ENCODE assay signal across 8 cellular contexts in genomic region chr6:1388927-1389790, GRCh38. TPM values are rescaled to one million over a fixed set of nuclear protein-coding genes. Genes with fewer than 3 reads are reported as not detected.
DNase-seq lines count a peak whose midpoint lies in the region; ATAC-seq and TF ChIP-seq lines count a peak whose summit lies in the region.

Gene FOXF2, plus strand, starts transcription at chr6:1389576. Its CDS starts 372 bp downstream, at chr6:1389948.

- intact Hi-C loops in dorsolateral prefrontal cortex (cut with DNase I): loop anchor here in 1 of 2 donors (10.0 kb wide), 2 partner anchors 674 to 764 kb away; no protein-coding TSS in a partner anchor
- intact Hi-C loops in naive thymus-derived CD4-positive, alpha-beta T cell (cut with micrococcal nuclease): no loop called here

- peaks cover 7 to 96% (median 88%) of the 10 kb centered on the region in 45 donors for H3K27me3 ChIP-seq in dorsolateral prefrontal cortex
- peaks cover 0 to 23% of the 10 kb centered on the region in 2 donors for H3K27me3 ChIP-seq in naive thymus-derived CD4-positive, alpha-beta T cell (ENCODE audit: control insufficient read depth in 2 of 2, insufficient read depth in 2 of 2, low read length in 2 of 2)

- DNase-seq in AG09309 (ENCODE audit: low read depth): no peak
- DNase-seq in HuH-7 (ENCODE audit: low spot score): peak; percentile 61
- DNase-seq in dorsolateral prefrontal cortex: no peak
- peak in 1 of 9 donors; percentile 26 for DNase-seq in naive thymus-derived CD4-positive, alpha-beta T cell
- no peak for DNase-seq in NCI-H345 (lab: John Stamatoyannopoulos, UW)
- no peak for DNase-seq in hepatic stellate cell (ENCODE audit: low spot score)

- H3K9me3 Mint-ChIP-seq in naive thymus-derived CD4-positive, alpha-beta T cell: no peaks in the 10 kb centered on the region

- H3K4me3 ChIP-seq in AG09309 (ENCODE audit: control insufficient read depth, low read depth, low read length) (peak within 1 kb of the TSS; percentile 70), dorsolateral prefrontal cortex (peak within 1 kb of the TSS in 58 of 59 donors; percentile 19 to 70 (median 50))
- no peak within 1 kb of the TSS for H3K4me3 ChIP-seq in naive thymus-derived CD4-positive, alpha-beta T cell (ENCODE audit: low read length)

- peaks cover 65 to 80% (median 72%) of the 10 kb centered on the region in 5 donors for H3K27me3 Mint-ChIP-seq in naive thymus-derived CD4-positive, alpha-beta T cell

- CTCF ChIA-PET in naive thymus-derived CD4-positive, alpha-beta T cell (lab: Charles Lee): no interaction called here

- POLR2A ChIA-PET in naive thymus-derived CD4-positive, alpha-beta T cell (lab: Charles Lee): no interaction called here

- peak within 1 kb of the TSS in 53 of 59 donors; percentile 24 to 89 (median 71) for H3K27ac ChIP-seq in dorsolateral prefrontal cortex
- H3K27ac ChIP-seq in naive thymus-derived CD4-positive, alpha-beta T cell (ENCODE audit: low read depth, low read length): no peak within 1 kb of the TSS

- no peaks in the 10 kb centered on the region for H3K36me3 ChIP-seq in naive thymus-derived CD4-positive, alpha-beta T cell (ENCODE audit: control insufficient read depth in 2 of 3, insufficient read depth in 3 of 3, low read length in 3 of 3)

- H3K27ac Mint-ChIP-seq in naive thymus-derived CD4-positive, alpha-beta T cell: peak within 1 kb of the TSS in 1 of 9 donors; percentile 79

- peak within 1 kb of the TSS; percentile 45 to 88 (median 76) for H3K4me3 Mint-ChIP-seq in naive thymus-derived CD4-positive, alpha-beta T cell

- H3K4me1 Mint-ChIP-seq in naive thymus-derived CD4-positive, alpha-beta T cell: peaks cover 14 to 54% (median 32%) of the 10 kb centered on the region in 7 donors

- no peaks in the 10 kb centered on the region for H3K36me3 Mint-ChIP-seq in naive thymus-derived CD4-positive, alpha-beta T cell

- TF ChIP-seq CTCF in AG09309 (IDR thresholded peaks at IDR 0.05; ENCODE audit: control insufficient read depth, insufficient read depth, low read depth, low read length, missing control alignments): no peak
- no peak for TF ChIP-seq CTCF in dorsolateral prefrontal cortex (IDR thresholded peaks at IDR 0.05 in 54 of 56, conservative IDR thresholded peaks at IDR 0.05 in 2 of 56; ENCODE audit: low read depth in 1 of 56, partially characterized antibody in 56 of 56)

- H3K9me3 ChIP-seq in naive thymus-derived CD4-positive, alpha-beta T cell (ENCODE audit: control insufficient read depth in 2 of 3, low read length in 3 of 3): no peaks in the 10 kb centered on the region

- no peaks in the 10 kb centered on the region for H3K4me1 ChIP-seq in naive thymus-derived CD4-positive, alpha-beta T cell (ENCODE audit: control insufficient read depth in 2 of 2, insufficient read depth in 2 of 2, low read length in 2 of 2)

- ATAC-seq in naive thymus-derived CD4-positive, alpha-beta T cell: no peak
- ATAC-seq in GM18909 (IDR thresholded peaks at IDR 0.05; ENCODE audit: poor library complexity, unreplicated experiment) (no peak), GM21515 (IDR thresholded peaks at IDR 0.05; ENCODE audit: unreplicated experiment) (no peak)

RNA-seq across cellular contexts. Expression of gene FOXF2, which starts in this region (rescaled TPM):
- total RNA-seq in dorsolateral prefrontal cortex: 10 to 100 TPM in 1 of 120 experiments, 1 to 10 TPM in 119; 1.1 to 10.6 (median 4.2) TPM
- not detected for total RNA-seq in naive thymus-derived CD4-positive, alpha-beta T cell
- not detected for polyA plus RNA-seq in naive thymus-derived CD4-positive, alpha-beta T cell
